Comparison of ENCODE assay signal across 26 cellular contexts in genomic region chr22:19398206-19398605, GRCh38. TPM values are rescaled to one million over a fixed set of nuclear protein-coding genes. Genes with fewer than 3 reads are reported as not detected.
DNase-seq lines count a peak whose midpoint lies in the region; ATAC-seq and TF ChIP-seq lines count a peak whose summit lies in the region.
"Had no signal": no experiment of that assay in that cellular context is flagged by ENCODE, and none has a peak within 500 bp of the region (broad histone marks: within the 10 kb centered on the region; RNA-seq: fewer than 3 reads in every experiment).

No MANE protein-coding gene starts in this region.

- peak overlapping the region; percentile 21 for H3K27ac ChIP-seq in cingulate gyrus (ENCODE audit: low read depth, low read length)
- H3K27ac ChIP-seq in left lung: no peak overlapping the region
- H3K27ac ChIP-seq: gastrocnemius medialis, HL-60, neutrophil, skin epidermis, thoracic aorta, vagina had no signal

- no peaks in the 10 kb centered on the region for H3K27me3 ChIP-seq in left lung
- H3K27me3 ChIP-seq: gastrocnemius medialis, neutrophil, vagina had no signal

- intact Hi-C loops in left lung (cut with DNase I): no loop called here

- no peak overlapping the region for H3K4me3 ChIP-seq in left lung
- H3K4me3 ChIP-seq: gastrocnemius medialis, lung, skin epidermis, thoracic aorta, vagina had no signal

- DNase-seq in DMS 273 treated with DMSO at 0.1 percent for 48 hours (lab: John Stamatoyannopoulos, UW): peak; percentile 3
- peak; percentile 75 for DNase-seq in NCI-H1694 (lab: John Stamatoyannopoulos, UW)
- DNase-seq in myocyte (ENCODE audit: low read depth): peak; percentile 54
- DNase-seq in GM03348 (ENCODE audit: low spot score): no peak
- DNase-seq in left lung: no peak
- no peak for DNase-seq in hippocampal formation (lab: John Stamatoyannopoulos, UW)
- DNase-seq: activated B cell treated with CpG ODN at 0.5 μM for 24 hours; activated CD8-positive, alpha-beta T cell treated with anti-CD3 and anti-CD28 coated beads, Interleukin-2, amount 10 ng/mL, durations not matched to agents 7 days and 5 days; activated naive CD4-positive, alpha-beta T cell treated with Interleukin-2 at 50 U/mL for 16 hours; activated T-cell treated with anti-CD3 and anti-CD28 coated beads, Interleukin-2, amount 50 U/mL, for 4 hours; dermis blood vessel endothelial cell; DND-41; gastrocnemius medialis; IMR-90; islet precursor cell; NCI-H1436; NCI-H748 treated with DMSO at 0.1 percent for 48 hours; stimulated activated CD4-positive, alpha-beta T cell treated with anti-CD3 and anti-CD28 coated beads, Interleukin-1b, Interleukin-23, amount 100 ng/mL, for 48 hours had no signal

- peaks cover 5 to 86% of the 10 kb centered on the region in 2 donors for H3K36me3 ChIP-seq in left lung

- TF ChIP-seq CTCF in left lung (IDR thresholded peaks at IDR 0.05): no peak

- no peak for ATAC-seq in left lung
- ATAC-seq: activated CD8-positive, alpha-beta T cell treated with anti-CD3 and anti-CD28 coated beads, Interleukin-2, amount 10 ng/mL, durations not matched to agents 7 days and 5 days; activated T-cell treated with anti-CD3 and anti-CD28 coated beads, Interleukin-2, amount 50 U/mL, for 4 hours; gastrocnemius medialis; stimulated activated memory B cell treated with anti-CD40 and anti-IgM and Interleukin-4, amounts not matched to agents 10 μg/mL and 1 μg/mL and 100 μg/mL, for 72 hours had no signal

- H3K4me1 ChIP-seq in left lung: no peaks in the 10 kb centered on the region
- H3K4me1 ChIP-seq: gastrocnemius medialis, vagina had no signal

- no peaks in the 10 kb centered on the region for H3K9me3 ChIP-seq in left lung
- H3K9me3 ChIP-seq: gastrocnemius medialis, neutrophil, thoracic aorta, vagina had no signal

RNA-seq across cellular contexts. Expression of gene HIRA, which starts 33.3 kb away (rescaled TPM):
- total RNA-seq in myocyte (14.7 and 16.4 TPM in 2 replicates), left lung (10 to 100 TPM; 18.4 to 27.7 TPM)
- 22.4 TPM for polyA plus RNA-seq in myocyte (2012)

RNA-seq across cellular contexts. Expression of gene MRPL40, which starts 34.1 kb away (rescaled TPM):
- total RNA-seq in myocyte (38.7 and 45.2 TPM in 2 replicates), left lung (10 to 100 TPM; 21.9 to 24.9 TPM)
- polyA plus RNA-seq in myocyte (2012): 50.7 TPM

RNA-seq across cellular contexts. Expression of gene C22orf39, which starts 49.3 kb away (rescaled TPM):
- total RNA-seq in myocyte: 47.4 and 55.7 TPM in 2 replicates
- polyA plus RNA-seq in myocyte (2012): 35.4 TPM
- total RNA-seq in left lung: 10 to 100 TPM; 30.1 to 31.8 TPM

Comparison
In these comparisons a context has a peak if more than half of its experiments do, and no peak if none do; other contexts are left out.
1. DNase-seq: peak in DMS 273 treated with DMSO at 0.1 percent for 48 hours (single experiment), NCI-H1694 (single experiment) and myocyte (single experiment); none in GM03348 (single experiment), left lung (0 of 2) and hippocampal formation (0 of 2).